23 cellular contexts compared by ENCODE assay signal in genomic region chr4:7949759-7950158, GRCh38.
"Had no signal": no experiment of that assay in that cellular context is flagged by ENCODE, and none has a peak within 500 bp of the region (broad histone marks: within the 10 kb centered on the region; RNA-seq: fewer than 3 reads in every experiment).

No MANE protein-coding gene starts in this region.

- H3K36me3 Mint-ChIP-seq: stimulated activated naive B cell treated with anti-CD40 and anti-IgM and Interleukin-4, amounts not matched to agents 10 μg/mL and 1 μg/mL and 100 μg/mL, for 72 hours had no signal

- H3K4me1 ChIP-seq: foreskin keratinocyte, vagina had no signal

- ATAC-seq: activated T-cell treated with anti-CD3 and anti-CD28 coated beads, Interleukin-2, amount 50 U/mL, for 4 hours; foreskin keratinocyte; stimulated activated naive B cell treated with anti-CD40 and anti-IgM and Interleukin-4, amounts not matched to agents 10 μg/mL and 1 μg/mL and 100 μg/mL, for 72 hours; T-helper 17 cell had no signal

- H3K36me3 ChIP-seq: cardiac muscle cell, transverse colon, vagina had no signal

- H3K4me3 ChIP-seq: cardiac muscle cell, lung, transverse colon, vagina had no signal

- H3K27me3 ChIP-seq: cardiac muscle cell, transverse colon, vagina had no signal

- DNase-seq: activated B cell treated with CpG ODN at 0.5 μM for 24 hours; activated CD4-positive, alpha-beta T cell treated with anti-CD3 and anti-CD28 coated beads for 4 hours; activated CD4-positive, alpha-beta T cell treated with anti-CD3 and anti-CD28 coated beads, Interleukin-2, amount 50 U/mL, for 48 hours; activated CD8-positive, alpha-beta memory T cell treated with anti-CD3 and anti-CD28 coated beads, Interleukin-2, amount 50 U/mL, for 48 hours; activated naive CD4-positive, alpha-beta T cell treated with Interleukin-2 at 50 U/mL for 16 hours; activated T-cell treated with anti-CD3 and anti-CD28 coated beads, Interleukin-2, amount 50 U/mL, for 4 hours; dermis blood vessel endothelial cell; effector CD8-positive, alpha-beta T cell; erythroblast; foreskin keratinocyte; kidney; midbrain; nephron progenitor cell; occipital lobe; stimulated activated CD4-positive, alpha-beta T cell treated with anti-CD3 and anti-CD28 coated beads, Interleukin-2, amount 100 ng/mL, for 24 hours; stimulated activated naive B cell treated with anti-CD40 and anti-IgM and Interleukin-4, amounts not matched to agents 10 μg/mL and 1 μg/mL and 100 μg/mL, for 72 hours; SW 1271; T-helper 17 cell; transverse colon had no signal

- H3K4me3 Mint-ChIP-seq: activated B cell treated with CpG ODN at 0.5 μM for 24 hours; activated T-cell treated with anti-CD3 and anti-CD28 coated beads, Interleukin-2, amount 50 U/mL, for 4 hours; nephron progenitor cell; stimulated activated naive B cell treated with anti-CD40 and anti-IgM and Interleukin-4, amounts not matched to agents 10 μg/mL and 1 μg/mL and 100 μg/mL, for 72 hours; T-helper 17 cell had no signal

- H3K27ac Mint-ChIP-seq: activated B cell treated with CpG ODN at 0.5 μM for 24 hours; progenitor cell of endocrine pancreas; stimulated activated naive B cell treated with anti-CD40 and anti-IgM and Interleukin-4, amounts not matched to agents 10 μg/mL and 1 μg/mL and 100 μg/mL, for 72 hours; T-helper 17 cell had no signal

- FAIRE-seq: kidney had no signal

- H3K9me3 ChIP-seq: vagina had no signal

- H3K4me1 Mint-ChIP-seq: activated B cell treated with CpG ODN at 0.5 μM for 24 hours had no signal

- H3K27ac ChIP-seq: cardiac muscle cell, foreskin keratinocyte, transverse colon, vagina had no signal

- H3K27me3 Mint-ChIP-seq: T-helper 17 cell had no signal
